In genomic region chr3:98902341-98902740, GRCh38 we compare ENCODE assay signal across 8 cellular contexts.
DNase-seq lines count a peak whose midpoint lies in the region; ATAC-seq and TF ChIP-seq lines count a peak whose summit lies in the region.

No MANE protein-coding gene starts in this region.

- peaks cover 46% of the 10 kb centered on the region for H3K27me3 Mint-ChIP-seq in central memory CD8-positive, alpha-beta T cell

- H3K27ac ChIP-seq in HL-60 (replicated peaks) (no peak overlapping the region; the same call in 1 of the 2 replicates), muscle layer of duodenum (ENCODE audit: low read length) (peak overlapping the region; percentile 89)

- H3K27ac Mint-ChIP-seq in central memory CD8-positive, alpha-beta T cell (ENCODE audit: low read depth) = peak overlapping the region; percentile 56

- H3K9me3 ChIP-seq in muscle layer of duodenum (ENCODE audit: control insufficient read depth in 1 of 2, low read length in 2 of 2) = no peaks in the 10 kb centered on the region

- no peak for TF ChIP-seq CTCF in AG10803 (conservative IDR thresholded peaks at IDR 0.05; ENCODE audit: low read length)
- no peak for TF ChIP-seq CTCF in HL-60 (IDR thresholded peaks at IDR 0.05; ENCODE audit: insufficient read depth, low read length)

- no peaks in the 10 kb centered on the region for H3K9me3 Mint-ChIP-seq in central memory CD8-positive, alpha-beta T cell

- H3K4me3 Mint-ChIP-seq in central memory CD8-positive, alpha-beta T cell = peak overlapping the region; percentile 81

- no peak for DNase-seq in AG10803 (ENCODE audit: low read depth)
- no peak for DNase-seq in HL-60 (ENCODE audit: low read depth in 1 of 2, low spot score in 1 of 2)
- DNase-seq in central memory CD8-positive, alpha-beta T cell (ENCODE audit: low spot score in 2 of 2) = no peak
- no peak for DNase-seq in GF-D8 (lab: John Stamatoyannopoulos, UW)
- no peak for DNase-seq in ACHN

- peaks cover 9% of the 10 kb centered on the region for H3K4me1 Mint-ChIP-seq in central memory CD8-positive, alpha-beta T cell

- peaks cover 0 to 13% of the 10 kb centered on the region in 2 donors for H3K4me1 ChIP-seq in muscle layer of duodenum (ENCODE audit: control insufficient read depth in 1 of 2, insufficient read depth in 2 of 2, low read length in 2 of 2)

- H3K36me3 Mint-ChIP-seq in central memory CD8-positive, alpha-beta T cell (ENCODE audit: insufficient read depth) = peaks cover 1% of the 10 kb centered on the region

- H3K27me3 ChIP-seq in HL-60 (ENCODE audit: insufficient read depth, poor library complexity, severe bottlenecking) (no peaks in the 10 kb centered on the region), muscle layer of duodenum (ENCODE audit: low read depth, low read length) (no peaks in the 10 kb centered on the region)

- no peak for ATAC-seq in central memory CD8-positive, alpha-beta T cell (replicated peaks; ENCODE audit: extremely low read depth, poor library complexity, severe bottlenecking)
- ATAC-seq in GM19452 (IDR thresholded peaks at IDR 0.05; ENCODE audit: unreplicated experiment) (no peak), GM18517 (IDR thresholded peaks at IDR 0.05; ENCODE audit: unreplicated experiment) (no peak)

- in situ Hi-C loops in ACHN (cut with HindIII; ENCODE audit: low pct_ligation_motif_present, low pct_unique_long_range_greater_than_20kb, low sequenced_read_pairs) = no loop called here

- peak overlapping the region; percentile 68 for H3K4me3 ChIP-seq in AG10803 (ENCODE audit: low read length)
- H3K4me3 ChIP-seq in HL-60 (replicated peaks; ENCODE audit: insufficient read depth, low read length) = peak overlapping the region; percentile 86
- H3K4me3 ChIP-seq in muscle layer of duodenum (ENCODE audit: low read depth in 1 of 2, low read length in 2 of 2) = peak overlapping the region; percentile 78 to 96

- no peaks in the 10 kb centered on the region for H3K36me3 ChIP-seq in muscle layer of duodenum (ENCODE audit: control insufficient read depth in 1 of 2, insufficient read depth in 2 of 2, low read length in 2 of 2)
